In genomic region chr20:44208770-44209169, GRCh38 we compare ENCODE assay signal across 8 cellular contexts. TPM values are rescaled to one million over a fixed set of nuclear protein-coding genes. Genes with fewer than 3 reads are reported as not detected.
DNase-seq lines count a peak whose midpoint lies in the region; ATAC-seq and TF ChIP-seq lines count a peak whose summit lies in the region.

No MANE protein-coding gene starts in this region.

- peak overlapping the region; percentile 88 to 98 (median 94) for H3K4me3 Mint-ChIP-seq in CD4-positive, CD25-positive, alpha-beta regulatory T cell
- H3K4me3 Mint-ChIP-seq in nephron = peak overlapping the region; percentile 92 to 100 (median 95)

- TF ChIP-seq CTCF in LNCaP clone FGC (IDR thresholded peaks at IDR 0.05; ENCODE audit: control insufficient read depth, extremely low read depth, insufficient read depth) = no peak
- TF ChIP-seq CTCF in choroid plexus epithelial cell (conservative IDR thresholded peaks at IDR 0.05; ENCODE audit: low read depth, low read length) = peak; percentile 11
- TF ChIP-seq CTCF in nephron (IDR thresholded peaks at IDR 0.05; ENCODE audit: unreplicated experiment in 3 of 3) = no peak
- TF ChIP-seq CTCF in GM10266 (IDR thresholded peaks at IDR 0.05; ENCODE audit: control insufficient read depth, insufficient read depth, low read depth, missing control alignments) = no peak

- no peak for ATAC-seq in CD4-positive, CD25-positive, alpha-beta regulatory T cell (ENCODE audit: low read depth in 2 of 2)
- ATAC-seq in GM18909 (IDR thresholded peaks at IDR 0.05; ENCODE audit: poor library complexity, unreplicated experiment) (no peak), GM18517 (IDR thresholded peaks at IDR 0.05; ENCODE audit: unreplicated experiment) (no peak)

- H3K36me3 Mint-ChIP-seq in CD4-positive, CD25-positive, alpha-beta regulatory T cell = peaks cover 14% of the 10 kb centered on the region
- peaks cover 11% of the 10 kb centered on the region for H3K36me3 Mint-ChIP-seq in nephron (ENCODE audit: low read depth)

- DNase-seq in CD4-positive, CD25-positive, alpha-beta regulatory T cell = no peak
- DNase-seq in LNCaP clone FGC (ENCODE audit: low read depth) (no peak), choroid plexus epithelial cell (ENCODE audit: low read depth) (peak; percentile 30), GM10266 (ENCODE audit: extremely low spot score) (no peak), epidermal melanocyte (ENCODE audit: insufficient read length, low spot score) (no peak)

- peak overlapping the region; percentile 46 to 100 (median 100) for H3K27ac Mint-ChIP-seq in CD4-positive, CD25-positive, alpha-beta regulatory T cell
- H3K27ac Mint-ChIP-seq in nephron = peak overlapping the region; percentile 90 to 99 (median 97)

- no peak overlapping the region for H3K27ac ChIP-seq in CD4-positive, CD25-positive, alpha-beta regulatory T cell (ENCODE audit: insufficient read depth, low read length, poor library complexity, severe bottlenecking)

- peaks cover 25% of the 10 kb centered on the region for H3K36me3 ChIP-seq in CD4-positive, CD25-positive, alpha-beta regulatory T cell (ENCODE audit: control insufficient read depth, insufficient read depth, low read length)

- H3K4me1 ChIP-seq in CD4-positive, CD25-positive, alpha-beta regulatory T cell (ENCODE audit: control insufficient read depth, insufficient read depth, low read length, poor library complexity, severe bottlenecking) = peaks cover 44% of the 10 kb centered on the region

- H3K4me3 ChIP-seq in CD4-positive, CD25-positive, alpha-beta regulatory T cell (ENCODE audit: low read depth, low read length) = peak overlapping the region; percentile 92
- H3K4me3 ChIP-seq in LNCaP clone FGC (ENCODE audit: low read depth, low read length) = peak overlapping the region; percentile 85
- H3K4me3 ChIP-seq in choroid plexus epithelial cell (ENCODE audit: low read depth, low read length) = peak overlapping the region; percentile 97

- H3K9me3 ChIP-seq in CD4-positive, CD25-positive, alpha-beta regulatory T cell (ENCODE audit: control insufficient read depth in 2 of 2, low read length in 2 of 2) = no peaks in the 10 kb centered on the region

- no peaks in the 10 kb centered on the region for H3K27me3 Mint-ChIP-seq in CD4-positive, CD25-positive, alpha-beta regulatory T cell
- no peaks in the 10 kb centered on the region for H3K27me3 Mint-ChIP-seq in nephron (ENCODE audit: low read depth)

- no peaks in the 10 kb centered on the region for H3K9me3 Mint-ChIP-seq in CD4-positive, CD25-positive, alpha-beta regulatory T cell
- no peaks in the 10 kb centered on the region for H3K9me3 Mint-ChIP-seq in nephron

- H3K4me1 Mint-ChIP-seq in CD4-positive, CD25-positive, alpha-beta regulatory T cell = peaks cover 29 to 74% (median 51%) of the 10 kb centered on the region in 4 donors
- peaks cover 54% of the 10 kb centered on the region for H3K4me1 Mint-ChIP-seq in nephron

- no peaks in the 10 kb centered on the region for H3K27me3 ChIP-seq in CD4-positive, CD25-positive, alpha-beta regulatory T cell (ENCODE audit: control insufficient read depth, insufficient read depth, low read length)

RNA-seq across cellular contexts. Expression of gene OSER1, which starts 1.8 kb away (rescaled TPM):
- 137 TPM for total RNA-seq in CD4-positive, CD25-positive, alpha-beta regulatory T cell
- 10 to 100 TPM; 48.4 to 75.5 (median 67.5) TPM for polyA plus RNA-seq in CD4-positive, CD25-positive, alpha-beta regulatory T cell

RNA-seq across cellular contexts. Expression of gene JPH2, which starts 21.8 kb away (rescaled TPM):
- total RNA-seq in CD4-positive, CD25-positive, alpha-beta regulatory T cell = not detected
- polyA plus RNA-seq in CD4-positive, CD25-positive, alpha-beta regulatory T cell = not detected

RNA-seq across cellular contexts. Expression of gene GDAP1L1, which starts 38.3 kb away (rescaled TPM):
- total RNA-seq in CD4-positive, CD25-positive, alpha-beta regulatory T cell = not detected
- polyA plus RNA-seq in CD4-positive, CD25-positive, alpha-beta regulatory T cell = under 1 TPM in 1 of 4 donors, not detected in 3; 0.07 TPM
